ENCODE assay signal across 8 cellular contexts in the genomic region with DNA sequence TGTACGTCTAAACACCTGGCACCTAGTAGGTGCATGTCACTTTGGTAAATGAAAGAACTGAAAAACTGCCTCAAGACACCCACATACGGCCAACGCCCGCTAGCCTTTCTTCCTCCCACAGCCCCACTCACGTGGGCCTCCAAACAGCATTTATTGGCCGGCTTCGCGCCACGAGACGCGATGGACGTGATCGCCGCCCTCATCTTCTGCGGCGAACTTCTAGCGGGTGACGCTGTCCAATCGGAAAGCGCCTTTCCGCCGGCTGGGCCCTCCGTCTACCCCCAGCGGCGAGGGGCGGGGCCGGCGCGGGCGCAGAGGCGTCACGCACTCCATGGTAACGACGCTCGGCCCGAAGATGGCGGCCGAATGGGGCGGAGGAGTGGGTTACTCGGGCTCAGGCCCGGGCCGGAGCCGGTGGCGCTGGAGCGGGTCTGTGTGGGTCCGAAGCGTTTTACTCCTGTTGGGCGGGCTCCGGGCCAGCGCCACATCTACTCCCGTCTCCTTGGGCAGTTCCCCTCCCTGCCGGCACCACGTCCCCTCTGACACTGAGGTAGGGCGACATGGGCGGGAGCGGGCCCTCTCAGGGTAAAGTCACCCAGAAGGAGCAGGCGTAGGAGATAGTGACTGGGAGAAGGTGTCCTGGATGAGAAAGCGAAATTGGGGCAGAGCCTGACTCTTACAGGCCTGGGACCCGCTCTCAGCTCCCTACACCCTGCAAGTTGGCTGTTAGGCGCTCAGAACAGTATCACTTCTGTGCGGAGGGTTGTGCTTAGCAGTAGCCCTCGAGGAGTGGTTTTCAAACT. TPM values are rescaled to one million over a fixed set of nuclear protein-coding genes. Genes with fewer than 3 reads are reported as not detected.
DNase-seq lines count a peak whose midpoint lies in the region; ATAC-seq and TF ChIP-seq lines count a peak whose summit lies in the region.

A gene with protein sequence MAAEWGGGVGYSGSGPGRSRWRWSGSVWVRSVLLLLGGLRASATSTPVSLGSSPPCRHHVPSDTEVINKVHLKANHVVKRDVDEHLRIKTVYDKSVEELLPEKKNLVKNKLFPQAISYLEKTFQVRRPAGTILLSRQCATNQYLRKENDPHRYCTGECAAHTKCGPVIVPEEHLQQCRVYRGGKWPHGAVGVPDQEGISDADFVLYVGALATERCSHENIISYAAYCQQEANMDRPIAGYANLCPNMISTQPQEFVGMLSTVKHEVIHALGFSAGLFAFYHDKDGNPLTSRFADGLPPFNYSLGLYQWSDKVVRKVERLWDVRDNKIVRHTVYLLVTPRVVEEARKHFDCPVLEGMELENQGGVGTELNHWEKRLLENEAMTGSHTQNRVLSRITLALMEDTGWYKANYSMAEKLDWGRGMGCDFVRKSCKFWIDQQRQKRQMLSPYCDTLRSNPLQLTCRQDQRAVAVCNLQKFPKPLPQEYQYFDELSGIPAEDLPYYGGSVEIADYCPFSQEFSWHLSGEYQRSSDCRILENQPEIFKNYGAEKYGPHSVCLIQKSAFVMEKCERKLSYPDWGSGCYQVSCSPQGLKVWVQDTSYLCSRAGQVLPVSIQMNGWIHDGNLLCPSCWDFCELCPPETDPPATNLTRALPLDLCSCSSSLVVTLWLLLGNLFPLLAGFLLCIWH (plus strand): TSS at position 327 of the 803 bp plus-strand sequence. CDS start 29 bp downstream, at position 356.

- H3K4me1 ChIP-seq in left ventricle myocardium inferior (peaks cover 48% of the 10 kb centered on the region), prostate gland (replicated peaks) (no peaks in the 10 kb centered on the region), urinary bladder (ENCODE audit: insufficient read depth) (peaks cover 4% of the 10 kb centered on the region)

- no peaks in the 10 kb centered on the region for H3K27me3 Mint-ChIP-seq in T-helper 1 cell treated with Interleukin-12 subunit alpha and Interleukin-12 subunit beta and Interleukin-4 antibody, amounts not matched to agents 30 μg/mL and 1 μg/mL, for 36 hours (ENCODE audit: low read depth)

- TF ChIP-seq POLR2A in prostate gland (IDR thresholded peaks at IDR 0.05): peak; percentile 66

- peaks cover 18% of the 10 kb centered on the region for H3K36me3 Mint-ChIP-seq in T-helper 1 cell treated with Interleukin-12 subunit alpha and Interleukin-12 subunit beta and Interleukin-4 antibody, amounts not matched to agents 30 μg/mL and 1 μg/mL, for 36 hours (ENCODE audit: low read depth)

- H3K4me3 Mint-ChIP-seq in T-helper 1 cell treated with Interleukin-12 subunit alpha and Interleukin-12 subunit beta and Interleukin-4 antibody, amounts not matched to agents 30 μg/mL and 1 μg/mL, for 36 hours: peak within 1 kb of the TSS; percentile 88

- peaks cover 18% of the 10 kb centered on the region for H3K36me3 ChIP-seq in left ventricle myocardium inferior
- no peaks in the 10 kb centered on the region for H3K36me3 ChIP-seq in prostate gland
- H3K36me3 ChIP-seq in urinary bladder (ENCODE audit: insufficient read depth): peaks cover 3% of the 10 kb centered on the region

- under 1% methylated on average over 60 of the region's 62 CpGs for WGBS in prostate gland
- WGBS in urinary bladder: under 1% methylated on average over 62 of the region's 62 CpGs

- intact Hi-C loops in left ventricle myocardium inferior (cut with micrococcal nuclease): no loop called here
- intact Hi-C loops in prostate gland (cut with DNase I): no loop called here

- TF ChIP-seq CTCF in left ventricle myocardium inferior (IDR thresholded peaks at IDR 0.05; ENCODE audit: borderline replicate concordance): no peak
- TF ChIP-seq CTCF in prostate gland (IDR thresholded peaks at IDR 0.05): peak in 1 of 4 experiments; percentile 22

- peak; percentile 98 for ATAC-seq in GM18498 (IDR thresholded peaks at IDR 0.05; ENCODE audit: unreplicated experiment)
- ATAC-seq in HG02885 (IDR thresholded peaks at IDR 0.05; ENCODE audit: poor library complexity, unreplicated experiment): peak; percentile 97

- H3K27ac ChIP-seq in left ventricle myocardium inferior (replicated peaks): peak within 1 kb of the TSS; percentile 88
- H3K27ac ChIP-seq in prostate gland: peak within 1 kb of the TSS; percentile 75 to 82
- peak within 1 kb of the TSS; percentile 59 for H3K27ac ChIP-seq in urinary bladder (ENCODE audit: low read depth)

- no peaks in the 10 kb centered on the region for H3K9me3 ChIP-seq in left ventricle myocardium inferior (replicated peaks)
- H3K9me3 ChIP-seq in prostate gland: no peaks in the 10 kb centered on the region

- peaks cover 31% of the 10 kb centered on the region for H3K4me1 Mint-ChIP-seq in T-helper 1 cell treated with Interleukin-12 subunit alpha and Interleukin-12 subunit beta and Interleukin-4 antibody, amounts not matched to agents 30 μg/mL and 1 μg/mL, for 36 hours (ENCODE audit: low read depth)

- H3K9me3 Mint-ChIP-seq in T-helper 1 cell treated with Interleukin-12 subunit alpha and Interleukin-12 subunit beta and Interleukin-4 antibody, amounts not matched to agents 30 μg/mL and 1 μg/mL, for 36 hours: no peaks in the 10 kb centered on the region

- H3K27ac Mint-ChIP-seq in T-helper 1 cell treated with Interleukin-12 subunit alpha and Interleukin-12 subunit beta and Interleukin-4 antibody, amounts not matched to agents 30 μg/mL and 1 μg/mL, for 36 hours: peak within 1 kb of the TSS; percentile 87

- H3K4me3 ChIP-seq in left ventricle myocardium inferior: peak within 1 kb of the TSS; percentile 93
- H3K4me3 ChIP-seq in prostate gland: peak within 1 kb of the TSS; percentile 67 to 79
- peak within 1 kb of the TSS; percentile 59 for H3K4me3 ChIP-seq in urinary bladder (ENCODE audit: low read depth, low read length)

- DNase-seq in NCI-H1694 (lab: John Stamatoyannopoulos, UW): peak; percentile 85
- DNase-seq in amygdala (lab: John Stamatoyannopoulos, UW): peak; percentile 38 to 98 (median 91)
- DNase-seq in left ventricle myocardium inferior: peak; percentile 96
- peak; percentile 95 for DNase-seq in prostate gland (ENCODE audit: low spot score)

- H3K27me3 ChIP-seq in left ventricle myocardium inferior (ENCODE audit: low read depth) (no peaks in the 10 kb centered on the region), prostate gland (replicated peaks; ENCODE audit: insufficient read depth) (no peaks in the 10 kb centered on the region)

RNA-seq across cellular contexts. Expression of the gene that starts here (rescaled TPM):
- 10.6 TPM for total RNA-seq in left ventricle myocardium inferior
- 10 to 100 TPM in 1 of 2 donors, 1 to 10 TPM in 1; 6.8 to 16.9 TPM for total RNA-seq in prostate gland
- total RNA-seq in urinary bladder: 13.9 TPM
- 2.4 TPM for polyA plus RNA-seq in urinary bladder

Comparison
In these comparisons a context has a peak if more than half of its experiments do, and no peak if none do; other contexts are left out.
1. Peak in every context shown above with its lines: DNase-seq, ATAC-seq, H3K4me3 ChIP-seq and H3K27ac ChIP-seq.